8 cellular contexts compared by ENCODE assay signal in the genomic region with DNA sequence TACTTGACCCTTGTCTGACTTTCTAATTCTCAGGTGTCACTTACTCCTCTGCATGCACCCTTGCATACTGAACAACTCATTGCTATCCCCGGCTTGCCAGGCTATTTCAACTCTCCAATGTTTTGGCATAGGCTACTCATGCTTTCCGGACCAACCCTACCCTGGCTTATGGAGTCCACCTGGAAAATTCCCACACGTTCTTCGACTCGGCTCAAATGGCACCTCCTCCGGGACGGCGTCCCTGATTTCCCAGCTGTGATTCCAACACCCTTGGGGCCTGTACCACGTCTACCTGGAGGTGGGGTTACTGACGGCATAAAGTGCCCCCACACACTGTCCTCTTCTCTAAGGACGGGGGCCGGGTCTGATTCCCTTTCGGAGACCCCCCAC. TPM values are rescaled to one million over a fixed set of nuclear protein-coding genes. Genes with fewer than 3 reads are reported as not detected.
A peak's percentile ranks its signal among the peaks of the same experiment; 100 is the strongest.
DNase-seq lines count a peak whose midpoint lies in the region; ATAC-seq and TF ChIP-seq lines count a peak whose summit lies in the region.

No MANE protein-coding gene starts in this region.

- H3K79me2 ChIP-seq in GM23248 (ENCODE audit: insufficient read depth) (peaks cover 60% of the 10 kb centered on the region), neural cell (replicated peaks; ENCODE audit: insufficient read depth, low read length) (peaks cover 13% of the 10 kb centered on the region)

- TF ChIP-seq RAD21 in neural cell (conservative IDR thresholded peaks at IDR 0.05): no peak

- H3K9ac ChIP-seq in GM23248 (peak overlapping the region; percentile 81), neural cell (ENCODE audit: low read length) (peak overlapping the region; percentile 63)

- peak in 1 of 3 donors; percentile 8 for DNase-seq in CD4-positive, CD25-positive, alpha-beta regulatory T cell
- DNase-seq in GM23248: peak; percentile 59
- DNase-seq in SJCRH30: peak in 1 of 2 experiments; percentile 5
- DNase-seq in germinal center (ENCODE audit: low spot score): no peak
- no peak for DNase-seq in central memory CD4-positive, alpha-beta T cell
- DNase-seq in AML-193 (lab: John Stamatoyannopoulos, UW): no peak

- no peaks in the 10 kb centered on the region for H3K27me3 ChIP-seq in CD4-positive, CD25-positive, alpha-beta regulatory T cell (ENCODE audit: control insufficient read depth, insufficient read depth, low read length)
- no peaks in the 10 kb centered on the region for H3K27me3 ChIP-seq in GM23248 (replicated peaks; ENCODE audit: insufficient read depth)
- no peaks in the 10 kb centered on the region for H3K27me3 ChIP-seq in SJCRH30
- no peaks in the 10 kb centered on the region for H3K27me3 ChIP-seq in esophagus (ENCODE audit: control insufficient read depth in 1 of 2, insufficient read depth in 2 of 2, low read length in 2 of 2)
- H3K27me3 ChIP-seq in neural cell (ENCODE audit: insufficient read depth, low read depth, low read length): no peaks in the 10 kb centered on the region

- peak overlapping the region; percentile 91 for H2AFZ ChIP-seq in GM23248
- peak overlapping the region; percentile 94 for H2AFZ ChIP-seq in neural cell (ENCODE audit: low read depth, low read length)

- no peak for TF ChIP-seq CTCF in neural cell (IDR thresholded peaks at IDR 0.05; ENCODE audit: poor library complexity, severe bottlenecking)

- peak overlapping the region; percentile 84 to 99 (median 98) for H3K4me3 Mint-ChIP-seq in CD4-positive, CD25-positive, alpha-beta regulatory T cell

- H3F3A ChIP-seq in GM23248 (ENCODE audit: insufficient read depth) (no peaks in the 10 kb centered on the region), neural cell (ENCODE audit: insufficient read depth, low read length, poor library complexity, severe bottlenecking) (no peaks in the 10 kb centered on the region)

- TF ChIP-seq EP300 in neural cell (conservative IDR thresholded peaks at IDR 0.05; ENCODE audit: poor library complexity, severe bottlenecking): no peak

- peaks cover 16 to 70% (median 45%) of the 10 kb centered on the region in 4 donors for H3K4me1 Mint-ChIP-seq in CD4-positive, CD25-positive, alpha-beta regulatory T cell

- no peaks in the 10 kb centered on the region for H3K9me3 ChIP-seq in CD4-positive, CD25-positive, alpha-beta regulatory T cell (ENCODE audit: control insufficient read depth in 2 of 2, low read length in 2 of 2)
- H3K9me3 ChIP-seq in GM23248 (ENCODE audit: low read depth) (no peaks in the 10 kb centered on the region), SJCRH30 (replicated peaks) (no peaks in the 10 kb centered on the region), esophagus (ENCODE audit: control insufficient read depth in 2 of 2, insufficient read depth in 1 of 2, low read depth in 1 of 2, low read length in 1 of 2) (no peaks in the 10 kb centered on the region), neural cell (ENCODE audit: low read length) (no peaks in the 10 kb centered on the region)

- peaks cover 27% of the 10 kb centered on the region for H3K36me3 Mint-ChIP-seq in CD4-positive, CD25-positive, alpha-beta regulatory T cell

- H3K9me3 Mint-ChIP-seq in CD4-positive, CD25-positive, alpha-beta regulatory T cell: no peaks in the 10 kb centered on the region

- H3K4me3 ChIP-seq in CD4-positive, CD25-positive, alpha-beta regulatory T cell (ENCODE audit: low read depth, low read length): peak overlapping the region; percentile 83
- H3K4me3 ChIP-seq in GM23248 (peak overlapping the region; percentile 84), SJCRH30 (peak overlapping the region; percentile 88), esophagus (ENCODE audit: low read depth in 1 of 2, low read length in 2 of 2) (peak overlapping the region; percentile 85 to 87), neural cell (ENCODE audit: low read length) (peak overlapping the region; percentile 78)

- WGBS in GM23248 (ENCODE audit: low coverage in 1 of 2, low lambda C conversion rate in 2 of 2, missing lambda C conversion rate in 2 of 2), 2 experiments: 0 to 3% methylated on average over 13 of the region's 13 CpGs
- 0 to 1% methylated on average over 13 of the region's 13 CpGs for WGBS in esophagus, 2 donors

- ATAC-seq in CD4-positive, CD25-positive, alpha-beta regulatory T cell (ENCODE audit: low read depth in 2 of 2): no peak

- H4K20me1 ChIP-seq in GM23248 (ENCODE audit: insufficient read depth) (no peaks in the 10 kb centered on the region), neural cell (ENCODE audit: insufficient read depth) (no peaks in the 10 kb centered on the region)

- H3K9me2 ChIP-seq in GM23248 (ENCODE audit: insufficient read depth) (no peaks in the 10 kb centered on the region), neural cell (ENCODE audit: insufficient read depth, low read length) (no peaks in the 10 kb centered on the region)

- in situ Hi-C loops in GM23248 (cut with MboI): no loop called here

- H3K4me2 ChIP-seq in GM23248 (ENCODE audit: unreplicated experiment) (peak overlapping the region; percentile 97), neural cell (ENCODE audit: low read length) (peak overlapping the region; percentile 91)

- H3K27ac Mint-ChIP-seq in CD4-positive, CD25-positive, alpha-beta regulatory T cell: peak overlapping the region; percentile 38 to 93 (median 92)

- H3K36me3 ChIP-seq in CD4-positive, CD25-positive, alpha-beta regulatory T cell (ENCODE audit: control insufficient read depth, insufficient read depth, low read length): peaks cover 13% of the 10 kb centered on the region
- H3K36me3 ChIP-seq in GM23248 (ENCODE audit: low read depth) (0 out of 2 replicates have a peak, but pooled peaks cover 2% of the 10 kb centered on the region), SJCRH30 (peaks cover 3% of the 10 kb centered on the region; the same call in 1 of the 2 replicates), esophagus (ENCODE audit: control insufficient read depth in 2 of 2, insufficient read depth in 2 of 2, low read length in 1 of 2) (no peaks in the 10 kb centered on the region), neural cell (ENCODE audit: insufficient read depth, low read length) (no peaks in the 10 kb centered on the region)

- H3K27me3 Mint-ChIP-seq in CD4-positive, CD25-positive, alpha-beta regulatory T cell: no peaks in the 10 kb centered on the region

- peak overlapping the region; percentile 78 for H3K27ac ChIP-seq in CD4-positive, CD25-positive, alpha-beta regulatory T cell (ENCODE audit: insufficient read depth, low read length, poor library complexity, severe bottlenecking)
- H3K27ac ChIP-seq in GM23248 (peak overlapping the region; percentile 37), SJCRH30 (peak overlapping the region; percentile 42; the same call in 1 of the 2 replicates), esophagus (ENCODE audit: low read depth in 2 of 2, low read length in 1 of 2) (peak overlapping the region; percentile 75 to 77), neural cell (ENCODE audit: low read length) (peak overlapping the region; percentile 37)

- peaks cover 29% of the 10 kb centered on the region for H3K4me1 ChIP-seq in CD4-positive, CD25-positive, alpha-beta regulatory T cell (ENCODE audit: control insufficient read depth, insufficient read depth, low read length, poor library complexity, severe bottlenecking)
- H3K4me1 ChIP-seq in GM23248 (ENCODE audit: insufficient read depth) (peaks cover 10% of the 10 kb centered on the region; the same call in 1 of the 2 replicates), SJCRH30 (no peaks in the 10 kb centered on the region), esophagus (ENCODE audit: control insufficient read depth in 2 of 2, insufficient read depth in 2 of 2, low read length in 1 of 2) (peaks cover 0 to 6% of the 10 kb centered on the region in 2 donors)

TF ChIP-seq in neural cell, 6 proteins besides CTCF, POLR2A, EP300 and RAD21 (continues in another document):
- TF ChIP-seq, protein P1, sequence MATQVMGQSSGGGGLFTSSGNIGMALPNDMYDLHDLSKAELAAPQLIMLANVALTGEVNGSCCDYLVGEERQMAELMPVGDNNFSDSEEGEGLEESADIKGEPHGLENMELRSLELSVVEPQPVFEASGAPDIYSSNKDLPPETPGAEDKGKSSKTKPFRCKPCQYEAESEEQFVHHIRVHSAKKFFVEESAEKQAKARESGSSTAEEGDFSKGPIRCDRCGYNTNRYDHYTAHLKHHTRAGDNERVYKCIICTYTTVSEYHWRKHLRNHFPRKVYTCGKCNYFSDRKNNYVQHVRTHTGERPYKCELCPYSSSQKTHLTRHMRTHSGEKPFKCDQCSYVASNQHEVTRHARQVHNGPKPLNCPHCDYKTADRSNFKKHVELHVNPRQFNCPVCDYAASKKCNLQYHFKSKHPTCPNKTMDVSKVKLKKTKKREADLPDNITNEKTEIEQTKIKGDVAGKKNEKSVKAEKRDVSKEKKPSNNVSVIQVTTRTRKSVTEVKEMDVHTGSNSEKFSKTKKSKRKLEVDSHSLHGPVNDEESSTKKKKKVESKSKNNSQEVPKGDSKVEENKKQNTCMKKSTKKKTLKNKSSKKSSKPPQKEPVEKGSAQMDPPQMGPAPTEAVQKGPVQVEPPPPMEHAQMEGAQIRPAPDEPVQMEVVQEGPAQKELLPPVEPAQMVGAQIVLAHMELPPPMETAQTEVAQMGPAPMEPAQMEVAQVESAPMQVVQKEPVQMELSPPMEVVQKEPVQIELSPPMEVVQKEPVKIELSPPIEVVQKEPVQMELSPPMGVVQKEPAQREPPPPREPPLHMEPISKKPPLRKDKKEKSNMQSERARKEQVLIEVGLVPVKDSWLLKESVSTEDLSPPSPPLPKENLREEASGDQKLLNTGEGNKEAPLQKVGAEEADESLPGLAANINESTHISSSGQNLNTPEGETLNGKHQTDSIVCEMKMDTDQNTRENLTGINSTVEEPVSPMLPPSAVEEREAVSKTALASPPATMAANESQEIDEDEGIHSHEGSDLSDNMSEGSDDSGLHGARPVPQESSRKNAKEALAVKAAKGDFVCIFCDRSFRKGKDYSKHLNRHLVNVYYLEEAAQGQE (IDR thresholded peaks at IDR 0.05; ENCODE audit: borderline replicate concordance): no peak
- no peak for TF ChIP-seq EZH2 (IDR thresholded peaks at IDR 0.05; ENCODE audit: borderline replicate concordance, insufficient read depth, low read length, poor library complexity, severe bottlenecking)

RNA-seq across cellular contexts. Expression of a gene that starts 0.5 kb away (rescaled TPM):
- 25.8 TPM for total RNA-seq in CD4-positive, CD25-positive, alpha-beta regulatory T cell
- 10 to 100 TPM in 3 of 4 donors, 1 to 10 TPM in 1; 7.2 to 12.5 (median 12.2) TPM for polyA plus RNA-seq in CD4-positive, CD25-positive, alpha-beta regulatory T cell
- 3.6 and 14.5 TPM in 2 replicates for total RNA-seq in GM23248 (2014; rRNA removed; shearing (Covaris generic))
- polyA plus RNA-seq in GM23248 (2016; fragmentation: Nextera tagmentation; extraction: Ambion mirVana) (5.3 and 7.5 TPM in 2 replicates), esophagus (1 to 10 TPM; 2.1 to 4.0 TPM), neural cell (6.8 and 12.9 TPM in 2 replicates)
- 9.6 and 10.1 TPM in 2 replicates for total RNA-seq in SJCRH30 (2014; rRNA removed; shearing (Covaris generic))
- polyA minus RNA-seq in neural cell: 14.6 and 15.0 TPM in 2 replicates

RNA-seq across cellular contexts. Expression of a gene that starts 0.6 kb away (rescaled TPM):
- total RNA-seq in CD4-positive, CD25-positive, alpha-beta regulatory T cell: 66.3 TPM
- polyA plus RNA-seq in CD4-positive, CD25-positive, alpha-beta regulatory T cell: 10 to 100 TPM; 69.7 to 94.5 (median 81.7) TPM
- total RNA-seq in GM23248 (2014; rRNA removed; shearing (Covaris generic)): 16.4 and 17.3 TPM in 2 replicates
- polyA plus RNA-seq in GM23248 (2016; fragmentation: Nextera tagmentation; extraction: Ambion mirVana) (37.1 and 45.9 TPM in 2 replicates), esophagus (10 to 100 TPM in 1 of 2 donors, 1 to 10 TPM in 1; 8.6 to 33.7 TPM), neural cell (8.4 and 8.9 TPM in 2 replicates)
- total RNA-seq in SJCRH30 (2014; rRNA removed; shearing (Covaris generic)): 38.7 and 45.4 TPM in 2 replicates
- 16.1 and 21.5 TPM in 2 replicates for polyA minus RNA-seq in neural cell
